8 cellular contexts compared by ENCODE assay signal in genomic region chr9:120477534-120478001, GRCh38.
DNase-seq lines count a peak whose midpoint lies in the region; ATAC-seq lines count a peak whose summit lies in the region.

No MANE protein-coding gene starts in this region.

- H3K36me3 Mint-ChIP-seq in activated T-helper 1 cell treated with anti-CD3 and anti-CD28 coated beads, Interleukin-12 subunit alpha, Interleukin-12 subunit beta, Interleukin-2, Interleukin-4 antibody, amounts not matched to agents 30 ng/mL and 10 ng/mL and 1 ng/mL, durations not matched to agents 14 hours and 24 hours and 36 hours (ENCODE audit: low read depth) = peaks cover 14% of the 10 kb centered on the region

- no peaks in the 10 kb centered on the region for H3K27me3 Mint-ChIP-seq in activated T-helper 1 cell treated with anti-CD3 and anti-CD28 coated beads, Interleukin-12 subunit alpha, Interleukin-12 subunit beta, Interleukin-2, Interleukin-4 antibody, amounts not matched to agents 30 ng/mL and 10 ng/mL and 1 ng/mL, durations not matched to agents 14 hours and 24 hours and 36 hours (ENCODE audit: insufficient read depth)

- no peak overlapping the region for H3K4me3 Mint-ChIP-seq in activated T-helper 1 cell treated with anti-CD3 and anti-CD28 coated beads, Interleukin-12 subunit alpha, Interleukin-12 subunit beta, Interleukin-2, Interleukin-4 antibody, amounts not matched to agents 30 ng/mL and 10 ng/mL and 1 ng/mL, durations not matched to agents 14 hours and 24 hours and 36 hours

- intact Hi-C loops in activated T-helper 1 cell treated with anti-CD3 and anti-CD28 coated beads, Interleukin-12 subunit alpha, Interleukin-12 subunit beta, Interleukin-2, Interleukin-4 antibody, amounts not matched to agents 30 ng/mL and 10 ng/mL and 1 ng/mL, durations not matched to agents 14 hours and 24 hours and 36 hours (cut with micrococcal nuclease) = loop anchor here (5.0 to 10.0 kb wide), 4 partner anchors 133 to 845 kb away; no protein-coding TSS in a partner anchor

- peaks cover 20% of the 10 kb centered on the region for H3K4me1 Mint-ChIP-seq in activated T-helper 1 cell treated with anti-CD3 and anti-CD28 coated beads, Interleukin-12 subunit alpha, Interleukin-12 subunit beta, Interleukin-2, Interleukin-4 antibody, amounts not matched to agents 30 ng/mL and 10 ng/mL and 1 ng/mL, durations not matched to agents 14 hours and 24 hours and 36 hours (ENCODE audit: low read depth)

- H3K9me3 Mint-ChIP-seq in activated T-helper 1 cell treated with anti-CD3 and anti-CD28 coated beads, Interleukin-12 subunit alpha, Interleukin-12 subunit beta, Interleukin-2, Interleukin-4 antibody, amounts not matched to agents 30 ng/mL and 10 ng/mL and 1 ng/mL, durations not matched to agents 14 hours and 24 hours and 36 hours = no peaks in the 10 kb centered on the region

- no peak overlapping the region for H3K27ac Mint-ChIP-seq in activated T-helper 1 cell treated with anti-CD3 and anti-CD28 coated beads, Interleukin-12 subunit alpha, Interleukin-12 subunit beta, Interleukin-2, Interleukin-4 antibody, amounts not matched to agents 30 ng/mL and 10 ng/mL and 1 ng/mL, durations not matched to agents 14 hours and 24 hours and 36 hours

- DNase-seq in SKM-1 treated with dmso at 0.1 percent for 144 hours (lab: John Stamatoyannopoulos, UW; ENCODE audit: unreplicated experiment) (peak; percentile 16), SKM-1 (lab: John Stamatoyannopoulos, UW; ENCODE audit: unreplicated experiment) (no peak), NCI-H2227 treated with DMSO at 0.1 percent for 48 hours (lab: John Stamatoyannopoulos, UW) (peak; percentile 11), globus pallidus (ENCODE audit: low spot score) (peak; percentile 55), occipital lobe (lab: John Stamatoyannopoulos, UW) (peak; percentile 31), NK-92 (lab: John Stamatoyannopoulos, UW; ENCODE audit: unreplicated experiment) (no peak)
- peak; percentile 4 for DNase-seq in activated T-helper 1 cell treated with anti-CD3 and anti-CD28 coated beads, Interleukin-12 subunit alpha, Interleukin-12 subunit beta, Interleukin-2, Interleukin-4 antibody, amounts not matched to agents 30 ng/mL and 10 ng/mL and 1 ng/mL, durations not matched to agents 14 hours and 24 hours and 36 hours (ENCODE audit: low spot score)

- peak; percentile 50 for ATAC-seq in HG02678 (IDR thresholded peaks at IDR 0.05; ENCODE audit: unreplicated experiment)

Comparison
In these comparisons a context has a peak if more than half of its experiments do, and no peak if none do; other contexts are left out.
1. DNase-seq: peak in SKM-1 treated with dmso at 0.1 percent for 144 hours (single experiment), NCI-H2227 treated with DMSO at 0.1 percent for 48 hours (single experiment), activated T-helper 1 cell treated with anti-CD3 and anti-CD28 coated beads, Interleukin-12 subunit alpha, Interleukin-12 subunit beta, Interleukin-2, Interleukin-4 antibody, amounts not matched to agents 30 ng/mL and 10 ng/mL and 1 ng/mL, durations not matched to agents 14 hours and 24 hours and 36 hours (single experiment), globus pallidus (single experiment) and occipital lobe (single experiment); none in SKM-1 (single experiment) and NK-92 (single experiment).